26 cellular contexts compared by ENCODE assay signal in genomic region chr16:333406-334094, GRCh38. TPM values are rescaled to one million over a fixed set of nuclear protein-coding genes. Genes with fewer than 3 reads are reported as not detected.
"Had no signal": no experiment of that assay in that cellular context is flagged by ENCODE, and none has a peak within 500 bp of the region (broad histone marks: within the 10 kb centered on the region; RNA-seq: fewer than 3 reads in every experiment).

No MANE protein-coding gene starts in this region.

- H3K9me3 Mint-ChIP-seq: activated naive CD8-positive, alpha-beta T cell treated with anti-CD3 and anti-CD28 coated beads, Interleukin-2, amount 10 ng/mL, durations not matched to agents 7 days and 5 days; endodermal cell; memory B cell; nephron; T-helper 1 cell treated with Interleukin-12 subunit alpha and Interleukin-12 subunit beta and Interleukin-4 antibody, amounts not matched to agents 30 μg/mL and 1 μg/mL, for 36 hours had no signal

- H3K4me1 ChIP-seq: breast epithelium had no signal

- H3K4me1 Mint-ChIP-seq: endodermal cell had no signal

- H3K9me3 ChIP-seq: breast epithelium, prostate gland, transverse colon had no signal

- DNase-seq: activated CD4-positive, alpha-beta T cell treated with anti-CD3 and anti-CD28 coated beads for 4 hours; activated CD8-positive, alpha-beta memory T cell treated with anti-CD3 and anti-CD28 coated beads, Interleukin-2, amount 50 U/mL, for 48 hours; activated gamma-delta T cell treated with Interleukin-2 at 50 U/mL for 16 hours; activated naive CD8-positive, alpha-beta T cell treated with anti-CD3 and anti-CD28 coated beads, Interleukin-2, amount 10 ng/mL, durations not matched to agents 7 days and 5 days; activated T-cell treated with anti-CD3 and anti-CD28 coated beads, Interleukin-2, amount 50 U/mL, for 72 hours; aorta; endodermal cell; erythroblast; hippocampal formation; left ventricle myocardium superior; occipital lobe; small intestine; stimulated activated CD4-positive, alpha-beta T cell treated with anti-CD3 and anti-CD28 coated beads, Interleukin-4, amount 100 ng/mL, for 4 hours; stimulated activated CD8-positive, alpha-beta memory T cell treated with anti-CD3 and anti-CD28 coated beads, Interleukin-4, amount 100 ng/mL, for 48 hours; stimulated activated naive CD4-positive, alpha-beta T cell treated with Interleukin-2 at 50 U/mL for 16 hours; substantia nigra; transverse colon; WERI-Rb-1 had no signal

- H3K4me3 Mint-ChIP-seq: activated naive CD8-positive, alpha-beta T cell treated with anti-CD3 and anti-CD28 coated beads, Interleukin-2, amount 10 ng/mL, durations not matched to agents 7 days and 5 days; activated T-cell treated with anti-CD3 and anti-CD28 coated beads, Interleukin-2, amount 50 U/mL, for 72 hours; endodermal cell; memory B cell; nephron; T-helper 1 cell treated with Interleukin-12 subunit alpha and Interleukin-12 subunit beta and Interleukin-4 antibody, amounts not matched to agents 30 μg/mL and 1 μg/mL, for 36 hours had no signal

- H3K27ac ChIP-seq: breast epithelium, prostate gland, transverse colon, WERI-Rb-1 had no signal

- H3K36me3 ChIP-seq: breast epithelium, prostate gland, transverse colon had no signal

- H3K27me3 Mint-ChIP-seq: activated naive CD8-positive, alpha-beta T cell treated with anti-CD3 and anti-CD28 coated beads, Interleukin-2, amount 10 ng/mL, durations not matched to agents 7 days and 5 days; memory B cell had no signal

- H3K27ac Mint-ChIP-seq: activated naive CD8-positive, alpha-beta T cell treated with anti-CD3 and anti-CD28 coated beads, Interleukin-2, amount 10 ng/mL, durations not matched to agents 7 days and 5 days; activated T-cell treated with anti-CD3 and anti-CD28 coated beads, Interleukin-2, amount 50 U/mL, for 72 hours; endodermal cell; memory B cell; nephron; T-helper 1 cell treated with Interleukin-12 subunit alpha and Interleukin-12 subunit beta and Interleukin-4 antibody, amounts not matched to agents 30 μg/mL and 1 μg/mL, for 36 hours had no signal

- FAIRE-seq: small intestine had no signal

- ATAC-seq: activated T-cell treated with anti-CD3 and anti-CD28 coated beads, Interleukin-2, amount 50 U/mL, for 72 hours; left ventricle myocardium superior; right cardiac atrium had no signal

- H3K4me3 ChIP-seq: breast epithelium, prostate gland, transverse colon had no signal

- H3K27me3 ChIP-seq: breast epithelium, transverse colon had no signal

RNA-seq across cellular contexts. Expression of gene PDIA2, which starts 50.6 kb away (rescaled TPM):
- total RNA-seq: breast epithelium, kidney epithelial cell had no signal

RNA-seq across cellular contexts. Expression of gene ARHGDIG, which starts 53.2 kb away (rescaled TPM):
- total RNA-seq: activated naive CD8-positive, alpha-beta T cell treated with anti-CD3 and anti-CD28 coated beads, Interleukin-2, amount 10 ng/mL, durations not matched to agents 7 days and 5 days; dermis microvascular lymphatic vessel endothelial cell had no signal
